Comparison of ENCODE assay signal across 14 cellular contexts in genomic region chr6:89566011-89566775, GRCh38.
DNase-seq lines count a peak whose midpoint lies in the region; ATAC-seq and TF ChIP-seq lines count a peak whose summit lies in the region.
"Had no signal": no experiment of that assay in that cellular context is flagged by ENCODE, and none has a peak within 500 bp of the region (broad histone marks: within the 10 kb centered on the region; RNA-seq: fewer than 3 reads in every experiment).

No MANE protein-coding gene starts in this region.

- peak; percentile 66 for DNase-seq in NCI-H748 (lab: John Stamatoyannopoulos, UW; ENCODE audit: unreplicated experiment)
- no peak for DNase-seq in NCI-H748 treated with DMSO at 0.1 percent for 48 hours (lab: John Stamatoyannopoulos, UW)
- peak; percentile 66 to 77 for DNase-seq in cerebellar nuclear complex (lab: John Stamatoyannopoulos, UW)
- DNase-seq in nephron progenitor cell: no peak
- DNase-seq in tibial artery: no peak
- DNase-seq in globus pallidus (ENCODE audit: low spot score): no peak
- DNase-seq: IMR-90, Kasumi-1, NCI-H187 treated with DMSO at 0.1 percent for 48 hours, NCI-H226 had no signal

- H3K36me3 Mint-ChIP-seq in nephron progenitor cell (ENCODE audit: low read depth): peaks cover 15% of the 10 kb centered on the region

- H3K4me1 ChIP-seq in tibial artery: peaks cover 0 to 63% (median 40%) of the 10 kb centered on the region in 4 donors
- H3K4me1 ChIP-seq: SJSA1 had no signal

- no peaks in the 10 kb centered on the region for H3K27me3 ChIP-seq in tibial artery

- no peaks in the 10 kb centered on the region for H3K36me3 ChIP-seq in tibial artery
- H3K36me3 ChIP-seq: SJSA1 had no signal

- no peak overlapping the region for H3K4me3 Mint-ChIP-seq in nephron progenitor cell

- TF ChIP-seq CTCF in nephron progenitor cell (IDR thresholded peaks at IDR 0.05) (no peak), tibial artery (IDR thresholded peaks at IDR 0.05) (no peak)

- H3K27me3 Mint-ChIP-seq in nephron progenitor cell (ENCODE audit: low read depth, poor library complexity): peaks cover 15% of the 10 kb centered on the region

- H3K27ac Mint-ChIP-seq in nephron progenitor cell: peak overlapping the region; percentile 62

- peaks cover 59% of the 10 kb centered on the region for H3K4me1 Mint-ChIP-seq in nephron progenitor cell

- no peaks in the 10 kb centered on the region for H3K9me3 ChIP-seq in tibial artery
- H3K9me3 ChIP-seq: SJSA1 had no signal

- H3K9me3 Mint-ChIP-seq in nephron progenitor cell: no peaks in the 10 kb centered on the region

- intact Hi-C loops in tibial artery (cut with DNase I; ENCODE audit: low total_unique reads): loop anchor here (10.0 kb wide), 1 partner anchor 81 kb away; no protein-coding TSS in a partner anchor

- H3K4me3 ChIP-seq in tibial artery: no peak overlapping the region
- H3K4me3 ChIP-seq: SJSA1 had no signal

- H3K27ac ChIP-seq in tibial artery: peak overlapping the region; percentile 66 to 73
- H3K27ac ChIP-seq: RWPE1, SJSA1 had no signal

- no peak for ATAC-seq in GM21447 (IDR thresholded peaks at IDR 0.05; ENCODE audit: unreplicated experiment)
- no peak for ATAC-seq in HG03108 (IDR thresholded peaks at IDR 0.05; ENCODE audit: unreplicated experiment)

Comparison
In these comparisons a context has a peak if more than half of its experiments do, and no peak if none do; other contexts are left out.
1. DNase-seq: peak in NCI-H748 (single experiment) and cerebellar nuclear complex (2 of 2); none in NCI-H748 treated with DMSO at 0.1 percent for 48 hours (single experiment), nephron progenitor cell (single experiment), tibial artery (0 of 2) and globus pallidus (single experiment).